15 cellular contexts compared by ENCODE assay signal in the genomic region with DNA sequence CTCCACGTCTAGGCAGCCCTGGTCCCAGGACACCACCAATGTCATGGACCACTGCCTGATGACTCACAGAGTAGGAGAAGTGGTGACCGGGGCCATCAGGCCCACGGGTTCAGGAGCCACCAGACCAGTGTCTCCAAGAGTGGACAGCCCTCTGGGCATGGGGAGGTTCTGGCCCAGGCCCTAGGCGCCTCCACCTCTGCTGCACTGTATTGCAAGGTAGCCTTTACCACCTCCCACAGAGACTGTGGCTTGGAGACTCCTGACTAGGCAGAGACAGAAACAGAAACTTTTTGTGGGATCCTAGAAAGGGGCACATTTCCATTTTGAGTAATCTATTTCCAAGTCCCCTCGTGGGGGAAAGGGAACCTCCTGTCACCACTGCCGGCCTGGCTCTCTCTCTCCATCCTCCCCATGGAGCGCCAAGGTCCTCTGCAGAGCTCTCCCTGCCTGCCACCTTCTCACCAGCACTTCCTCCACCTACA. TPM values are rescaled to one million over a fixed set of nuclear protein-coding genes. Genes with fewer than 3 reads are reported as not detected.
DNase-seq lines count a peak whose midpoint lies in the region; ATAC-seq and FAIRE-seq lines count a peak whose summit lies in the region.
"Had no signal": no experiment of that assay in that cellular context is flagged by ENCODE, and none has a peak within 500 bp of the region (broad histone marks: within the 10 kb centered on the region; RNA-seq: fewer than 3 reads in every experiment).

No MANE protein-coding gene starts in this region.

- FAIRE-seq in small intestine (lab: Jason Lieb, UNC), result no peak
- FAIRE-seq: endothelial cell of umbilical vein had no signal

- no peaks in the 10 kb centered on the region for H3K27me3 ChIP-seq in small intestine (ENCODE audit: control insufficient read depth in 2 of 2, insufficient read depth in 2 of 2, low read length in 2 of 2)

- H3K27ac ChIP-seq in small intestine (ENCODE audit: low read depth in 1 of 2, low read length in 1 of 2), result peak overlapping the region in 1 of 2 donors; percentile 16

- POLR2A ChIA-PET in activated CD4-positive, alpha-beta T cell treated with anti-CD3 and anti-CD28 coated beads, Interleukin-2, amount 10 ng/mL, durations not matched to agents 7 days and 5 days (lab: Charles Lee), result interaction anchor here (0.6 kb wide), 1 partner anchor 46 kb away, joined by 3 read pairs; no protein-coding TSS in a partner anchor

- H3K4me3 Mint-ChIP-seq in activated CD4-positive, alpha-beta T cell treated with anti-CD3 and anti-CD28 coated beads, Interleukin-2, amount 10 ng/mL, durations not matched to agents 7 days and 5 days, result peak overlapping the region; percentile 10
- H3K4me3 Mint-ChIP-seq in T-helper 17 cell, result no peak overlapping the region

- peak overlapping the region; percentile 86 for H3K27ac Mint-ChIP-seq in activated CD4-positive, alpha-beta T cell treated with anti-CD3 and anti-CD28 coated beads, Interleukin-2, amount 10 ng/mL, durations not matched to agents 7 days and 5 days
- H3K27ac Mint-ChIP-seq in T-helper 17 cell, result peak overlapping the region; percentile 68

- H3K9me3 ChIP-seq in T-helper 17 cell (ENCODE audit: control insufficient read depth, low read length, poor library complexity, severe bottlenecking) (peaks cover 9% of the 10 kb centered on the region), small intestine (ENCODE audit: control insufficient read depth, low read depth) (no peaks in the 10 kb centered on the region)

- H3K27me3 Mint-ChIP-seq in activated CD4-positive, alpha-beta T cell treated with anti-CD3 and anti-CD28 coated beads, Interleukin-2, amount 10 ng/mL, durations not matched to agents 7 days and 5 days, result no peaks in the 10 kb centered on the region
- no peaks in the 10 kb centered on the region for H3K27me3 Mint-ChIP-seq in T-helper 17 cell

- H3K36me3 Mint-ChIP-seq in activated CD4-positive, alpha-beta T cell treated with anti-CD3 and anti-CD28 coated beads, Interleukin-2, amount 10 ng/mL, durations not matched to agents 7 days and 5 days (ENCODE audit: low read depth), result peaks cover 46% of the 10 kb centered on the region
- H3K36me3 Mint-ChIP-seq in T-helper 17 cell (ENCODE audit: low read depth), result peaks cover 4% of the 10 kb centered on the region

- no peak overlapping the region for H3K4me3 ChIP-seq in small intestine (ENCODE audit: low read depth in 1 of 2, low read length in 2 of 2)

- ATAC-seq in T-helper 17 cell (no peak), GM21576 (IDR thresholded peaks at IDR 0.05; ENCODE audit: unreplicated experiment) (no peak)

- peaks cover 0 to 8% of the 10 kb centered on the region in 2 donors for H3K4me1 ChIP-seq in small intestine (ENCODE audit: control insufficient read depth in 2 of 2, insufficient read depth in 1 of 2, low read depth in 1 of 2, low read length in 1 of 2)

- peak; percentile 20 for DNase-seq in activated CD4-positive, alpha-beta T cell treated with anti-CD3 and anti-CD28 coated beads, Interleukin-2, amount 10 ng/mL, durations not matched to agents 7 days and 5 days
- no peak for DNase-seq in activated CD4-positive, alpha-beta T cell treated with anti-CD3 and anti-CD28 coated beads for 1 hour
- DNase-seq in T-helper 17 cell, result no peak
- DNase-seq in cerebellar cortex (ENCODE audit: low spot score), result peak; percentile 12
- peak; percentile 50 for DNase-seq in stimulated activated CD8-positive, alpha-beta memory T cell treated with anti-CD3 and anti-CD28 coated beads, Interleukin-4, amount 100 ng/mL, for 48 hours
- no peak for DNase-seq in small intestine
- no peak for DNase-seq in NCI-H1105 treated with DMSO at 0.1 percent for 48 hours (lab: John Stamatoyannopoulos, UW)
- DNase-seq: anterior cingulate cortex, hippocampal formation, mesendoderm, NCI-H1092, NCI-H526 treated with DMSO at 0.1 percent for 48 hours had no signal

- peaks cover 63% of the 10 kb centered on the region for H3K4me1 Mint-ChIP-seq in activated CD4-positive, alpha-beta T cell treated with anti-CD3 and anti-CD28 coated beads, Interleukin-2, amount 10 ng/mL, durations not matched to agents 7 days and 5 days
- peaks cover 22% of the 10 kb centered on the region for H3K4me1 Mint-ChIP-seq in T-helper 17 cell

- peaks cover 11% of the 10 kb centered on the region for H3K9me3 Mint-ChIP-seq in activated CD4-positive, alpha-beta T cell treated with anti-CD3 and anti-CD28 coated beads, Interleukin-2, amount 10 ng/mL, durations not matched to agents 7 days and 5 days

- CTCF ChIA-PET in activated CD4-positive, alpha-beta T cell treated with anti-CD3 and anti-CD28 coated beads, Interleukin-2, amount 10 ng/mL, durations not matched to agents 7 days and 5 days (lab: Charles Lee), result interaction anchor here (1.0 to 1.7 kb wide), 7 partner anchors 8 to 48 kb away, joined by 3 to 10 read pairs (median 5); no protein-coding TSS in a partner anchor

- 70 to 76% (median 73%) methylated on average over 7 of the region's 7 CpGs for WGBS in small intestine, 3 donors

- peaks cover 0 to 4% of the 10 kb centered on the region in 2 donors for H3K36me3 ChIP-seq in small intestine (ENCODE audit: control insufficient read depth in 2 of 2, insufficient read depth in 2 of 2, low read length in 2 of 2)

RNA-seq across cellular contexts. Expression of a gene that starts 2.9 kb away (rescaled TPM):
- 10 to 100 TPM; 44.2 to 45.2 TPM for total RNA-seq in activated CD4-positive, alpha-beta T cell treated with anti-CD3 and anti-CD28 coated beads, Interleukin-2, amount 10 ng/mL, durations not matched to agents 7 days and 5 days
- total RNA-seq in T-helper 17 cell, result 10 to 100 TPM; 20.2 to 29.5 TPM
- polyA plus RNA-seq in small intestine, result 10 to 100 TPM; 26.5 to 49.9 (median 37.0) TPM

RNA-seq across cellular contexts. Expression of a gene that starts 20.5 kb away (rescaled TPM):
- total RNA-seq in activated CD4-positive, alpha-beta T cell treated with anti-CD3 and anti-CD28 coated beads, Interleukin-2, amount 10 ng/mL, durations not matched to agents 7 days and 5 days, result under 1 TPM; 0.21 to 0.22 TPM
- total RNA-seq in T-helper 17 cell, result under 1 TPM; 0.08 to 0.20 TPM
- under 1 TPM in 1 of 3 donors, not detected in 2; 0.03 TPM for polyA plus RNA-seq in small intestine
- total RNA-seq: endothelial cell of umbilical vein, ureter had no signal
- polyA plus RNA-seq: endothelial cell of umbilical vein had no signal

RNA-seq across cellular contexts. Expression of a gene that starts 59.5 kb away (rescaled TPM):
- 100 to 1,000 TPM in 1 of 2 experiments, 10 to 100 TPM in 1; 86.3 to 107 TPM for total RNA-seq in activated CD4-positive, alpha-beta T cell treated with anti-CD3 and anti-CD28 coated beads, Interleukin-2, amount 10 ng/mL, durations not matched to agents 7 days and 5 days
- total RNA-seq in T-helper 17 cell, result 10 to 100 TPM; 31.9 to 58.8 TPM
- 10 to 100 TPM; 62.7 to 89.7 (median 86.5) TPM for polyA plus RNA-seq in small intestine

Comparison
In these comparisons a context has a peak if more than half of its experiments do, and no peak if none do; other contexts are left out.
1. DNase-seq: peak in activated CD4-positive, alpha-beta T cell treated with anti-CD3 and anti-CD28 coated beads, Interleukin-2, amount 10 ng/mL, durations not matched to agents 7 days and 5 days (single experiment), cerebellar cortex (single experiment) and stimulated activated CD8-positive, alpha-beta memory T cell treated with anti-CD3 and anti-CD28 coated beads, Interleukin-4, amount 100 ng/mL, for 48 hours (single experiment); none in activated CD4-positive, alpha-beta T cell treated with anti-CD3 and anti-CD28 coated beads for 1 hour (single experiment), T-helper 17 cell (0 of 3), small intestine (single experiment) and NCI-H1105 treated with DMSO at 0.1 percent for 48 hours (single experiment).